1 cellular context compared by ENCODE assay signal in the genomic region with DNA sequence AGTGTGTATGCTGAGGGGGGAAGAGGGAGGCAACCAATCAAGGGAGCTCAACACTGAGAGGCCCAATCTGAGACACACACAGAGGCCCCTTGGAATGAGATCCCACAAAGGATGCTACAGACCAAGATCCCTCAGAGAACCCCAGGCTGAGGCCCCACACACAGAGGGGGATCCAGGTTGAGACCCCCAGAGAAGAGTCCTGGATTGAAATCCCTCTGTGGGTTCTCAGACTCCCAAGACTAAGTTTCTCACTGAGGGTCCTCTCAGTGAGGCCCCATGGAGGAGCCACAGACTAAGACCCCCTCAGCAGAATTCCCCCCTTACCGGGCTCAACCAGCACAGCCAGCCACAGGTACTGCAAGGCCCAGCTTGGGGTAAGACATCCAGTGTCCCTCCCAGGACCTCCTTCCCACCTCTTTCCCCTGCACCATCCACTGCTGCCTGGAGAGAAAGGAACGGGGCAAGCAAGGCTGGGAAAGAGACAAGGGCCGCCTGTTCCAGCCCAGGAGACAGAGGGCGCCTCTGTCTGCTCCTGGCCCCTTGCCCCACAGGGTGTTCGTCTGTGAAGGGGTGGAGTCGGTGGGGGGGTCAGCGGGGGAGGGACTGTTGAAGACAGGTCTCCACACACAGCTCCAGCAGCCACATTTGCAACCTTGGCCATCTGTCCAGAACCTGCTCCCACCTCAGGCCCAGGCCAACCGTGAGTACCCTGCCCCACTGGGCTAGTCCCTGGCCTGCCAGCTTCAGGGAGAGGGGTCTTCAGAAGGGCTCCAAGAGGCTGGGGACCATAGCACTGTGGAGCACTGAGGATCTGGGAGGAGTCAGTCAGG.
A peak's percentile ranks its signal among the peaks of the same experiment; 100 is the strongest.
TF ChIP-seq lines count a peak whose summit lies in the region.

A gene (plus strand): TSS at position 638 of the 830 bp plus-strand sequence. CDS start 2,088 bp downstream, outside the sequence.

TF ChIP-seq in K562, 482 proteins besides CTCF, POLR2A, EP300 and RAD21 (continued from another document and continues in another):
- TF ChIP-seq, protein P1, sequence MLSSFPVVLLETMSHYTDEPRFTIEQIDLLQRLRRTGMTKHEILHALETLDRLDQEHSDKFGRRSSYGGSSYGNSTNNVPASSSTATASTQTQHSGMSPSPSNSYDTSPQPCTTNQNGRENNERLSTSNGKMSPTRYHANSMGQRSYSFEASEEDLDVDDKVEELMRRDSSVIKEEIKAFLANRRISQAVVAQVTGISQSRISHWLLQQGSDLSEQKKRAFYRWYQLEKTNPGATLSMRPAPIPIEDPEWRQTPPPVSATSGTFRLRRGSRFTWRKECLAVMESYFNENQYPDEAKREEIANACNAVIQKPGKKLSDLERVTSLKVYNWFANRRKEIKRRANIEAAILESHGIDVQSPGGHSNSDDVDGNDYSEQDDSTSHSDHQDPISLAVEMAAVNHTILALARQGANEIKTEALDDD (IDR thresholded peaks at IDR 0.05) = no peak
- TF ChIP-seq U2AF2 (optimal IDR thresholded peaks at IDR 0.05; ENCODE audit: low read depth, low read length) (no peak), NFXL1 (CRISPR knock-in tag; IDR thresholded peaks at IDR 0.05) (no peak), RUNX1 (IDR thresholded peaks at IDR 0.05; ENCODE audit: low read depth) (no peak), MYNN (IDR thresholded peaks at IDR 0.05) (0 out of 2 replicates have a peak, but pooled peaks have one; percentile 0), MYNN (CRISPR knock-in tag; IDR thresholded peaks at IDR 0.05) (no peak), ZNF143 (CRISPR knock-in tag; IDR thresholded peaks at IDR 0.05) (no peak), KDM4B (IDR thresholded peaks at IDR 0.05; ENCODE audit: borderline replicate concordance in 2 of 2, low read depth in 1 of 2) (no peak), CBX2 (IDR thresholded peaks at IDR 0.05; ENCODE audit: insufficient read depth, low read length, poor library complexity, severe bottlenecking) (no peak), ZNF239 (CRISPR knock-in tag; IDR thresholded peaks at IDR 0.05) (no peak), FIP1L1 (IDR thresholded peaks at IDR 0.05; ENCODE audit: low read depth, low read length, poor library complexity, severe bottlenecking) (no peak), RBFOX2 (IDR thresholded peaks at IDR 0.05; ENCODE audit: low read depth, low read length) (0 out of 2 replicates have a peak, but pooled peaks have one; percentile 39), XRCC5 (IDR thresholded peaks at IDR 0.05; ENCODE audit: low read depth, low read length) (no peak), ZNF174 (CRISPR knock-in tag; IDR thresholded peaks at IDR 0.05) (no peak), BRD4 (IDR thresholded peaks at IDR 0.05) (no peak), MCM3 (IDR thresholded peaks at IDR 0.05) (no peak), ZNF347 (CRISPR knock-in tag; IDR thresholded peaks at IDR 0.05; ENCODE audit: low read depth) (no peak), RFX7 (CRISPR knock-in tag; IDR thresholded peaks at IDR 0.05) (no peak), STAG1 (CRISPR knock-in tag; IDR thresholded peaks at IDR 0.05; ENCODE audit: borderline replicate concordance) (no peak), FOXJ3 (CRISPR knock-in tag; IDR thresholded peaks at IDR 0.05) (no peak), SMAD1 (IDR thresholded peaks at IDR 0.05; ENCODE audit: low read depth, low read length, partially characterized antibody) (peak; percentile 4), STAT5B (CRISPR knock-in tag; IDR thresholded peaks at IDR 0.05) (no peak), CHD1 (IDR thresholded peaks at IDR 0.05; ENCODE audit: low read length) (no peak), HLTF (IDR thresholded peaks at IDR 0.05) (no peak), EGR1 (conservative IDR thresholded peaks at IDR 0.05) (0 out of 2 replicates have a peak, but pooled peaks have one; percentile 9), CXXC5 (CRISPR knock-in tag; IDR thresholded peaks at IDR 0.05) (no peak), MECOM (CRISPR knock-in tag; IDR thresholded peaks at IDR 0.05) (no peak), MED1 (CRISPR knock-in tag; IDR thresholded peaks at IDR 0.05; ENCODE audit: borderline replicate concordance) (no peak), CAMTA2 (CRISPR knock-in tag; conservative IDR thresholded peaks at IDR 0.05) (no peak), ZNF253 (CRISPR knock-in tag; conservative IDR thresholded peaks at IDR 0.05) (no peak), NR3C1 (CRISPR knock-in tag; IDR thresholded peaks at IDR 0.05) (no peak), ZFP30 (CRISPR knock-in tag; IDR thresholded peaks at IDR 0.05; ENCODE audit: borderline replicate concordance) (no peak), PHB (CRISPR knock-in tag; IDR thresholded peaks at IDR 0.05) (peak; percentile 63; the same call in 1 of the 2 replicates), ZNF197 (CRISPR knock-in tag; IDR thresholded peaks at IDR 0.05; ENCODE audit: low read depth) (no peak), WHSC1 (IDR thresholded peaks at IDR 0.05; ENCODE audit: low read length) (no peak), ETV5 (CRISPR knock-in tag; IDR thresholded peaks at IDR 0.05; ENCODE audit: low read depth) (no peak), BHLHE40 (IDR thresholded peaks at IDR 0.05; ENCODE audit: low read length) (no peak), CREM (IDR thresholded peaks at IDR 0.05; ENCODE audit: low read depth) (peak; percentile 27; the same call in 1 of the 2 replicates), POLR2G (IDR thresholded peaks at IDR 0.05; ENCODE audit: low read depth, low read length) (peak; percentile 50; the same call in 1 of the 2 replicates), IRF2 (CRISPR knock-in tag; IDR thresholded peaks at IDR 0.05) (no peak), JUN (IDR thresholded peaks at IDR 0.05; ENCODE audit: borderline replicate concordance, low read depth, low read length) (no peak), JUN (CRISPR knock-in tag; IDR thresholded peaks at IDR 0.05; ENCODE audit: borderline replicate concordance) (no peak), RBM34 (IDR thresholded peaks at IDR 0.05; ENCODE audit: borderline replicate concordance, insufficient read depth, low read length) (no peak), SNIP1 (IDR thresholded peaks at IDR 0.05; ENCODE audit: low read depth) (no peak), RB1 (IDR thresholded peaks at IDR 0.05; ENCODE audit: low read depth) (no peak), SIX5 (IDR thresholded peaks at IDR 0.05; ENCODE audit: borderline replicate concordance in 1 of 2, insufficient read depth in 1 of 2, low read depth in 1 of 2, low read length in 2 of 2) (no peak), ZNF445 (CRISPR knock-in tag; IDR thresholded peaks at IDR 0.05; ENCODE audit: low read depth) (no peak), ZFX (CRISPR knock-in tag; IDR thresholded peaks at IDR 0.05) (no peak; the same call in 1 of the 2 replicates), SAFB2 (IDR thresholded peaks at IDR 0.05; ENCODE audit: borderline replicate concordance, low read depth, low read length, severe bottlenecking) (no peak)
- TF ChIP-seq, protein P2, sequence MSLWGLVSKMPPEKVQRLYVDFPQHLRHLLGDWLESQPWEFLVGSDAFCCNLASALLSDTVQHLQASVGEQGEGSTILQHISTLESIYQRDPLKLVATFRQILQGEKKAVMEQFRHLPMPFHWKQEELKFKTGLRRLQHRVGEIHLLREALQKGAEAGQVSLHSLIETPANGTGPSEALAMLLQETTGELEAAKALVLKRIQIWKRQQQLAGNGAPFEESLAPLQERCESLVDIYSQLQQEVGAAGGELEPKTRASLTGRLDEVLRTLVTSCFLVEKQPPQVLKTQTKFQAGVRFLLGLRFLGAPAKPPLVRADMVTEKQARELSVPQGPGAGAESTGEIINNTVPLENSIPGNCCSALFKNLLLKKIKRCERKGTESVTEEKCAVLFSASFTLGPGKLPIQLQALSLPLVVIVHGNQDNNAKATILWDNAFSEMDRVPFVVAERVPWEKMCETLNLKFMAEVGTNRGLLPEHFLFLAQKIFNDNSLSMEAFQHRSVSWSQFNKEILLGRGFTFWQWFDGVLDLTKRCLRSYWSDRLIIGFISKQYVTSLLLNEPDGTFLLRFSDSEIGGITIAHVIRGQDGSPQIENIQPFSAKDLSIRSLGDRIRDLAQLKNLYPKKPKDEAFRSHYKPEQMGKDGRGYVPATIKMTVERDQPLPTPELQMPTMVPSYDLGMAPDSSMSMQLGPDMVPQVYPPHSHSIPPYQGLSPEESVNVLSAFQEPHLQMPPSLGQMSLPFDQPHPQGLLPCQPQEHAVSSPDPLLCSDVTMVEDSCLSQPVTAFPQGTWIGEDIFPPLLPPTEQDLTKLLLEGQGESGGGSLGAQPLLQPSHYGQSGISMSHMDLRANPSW (CRISPR knock-in tag; IDR thresholded peaks at IDR 0.05) = no peak
- TF ChIP-seq, protein P3, sequence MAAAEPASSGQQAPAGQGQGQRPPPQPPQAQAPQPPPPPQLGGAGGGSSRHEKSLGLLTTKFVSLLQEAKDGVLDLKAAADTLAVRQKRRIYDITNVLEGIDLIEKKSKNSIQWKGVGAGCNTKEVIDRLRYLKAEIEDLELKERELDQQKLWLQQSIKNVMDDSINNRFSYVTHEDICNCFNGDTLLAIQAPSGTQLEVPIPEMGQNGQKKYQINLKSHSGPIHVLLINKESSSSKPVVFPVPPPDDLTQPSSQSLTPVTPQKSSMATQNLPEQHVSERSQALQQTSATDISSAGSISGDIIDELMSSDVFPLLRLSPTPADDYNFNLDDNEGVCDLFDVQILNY (CRISPR knock-in tag; IDR thresholded peaks at IDR 0.05) = no peak
- TF ChIP-seq, protein P4, sequence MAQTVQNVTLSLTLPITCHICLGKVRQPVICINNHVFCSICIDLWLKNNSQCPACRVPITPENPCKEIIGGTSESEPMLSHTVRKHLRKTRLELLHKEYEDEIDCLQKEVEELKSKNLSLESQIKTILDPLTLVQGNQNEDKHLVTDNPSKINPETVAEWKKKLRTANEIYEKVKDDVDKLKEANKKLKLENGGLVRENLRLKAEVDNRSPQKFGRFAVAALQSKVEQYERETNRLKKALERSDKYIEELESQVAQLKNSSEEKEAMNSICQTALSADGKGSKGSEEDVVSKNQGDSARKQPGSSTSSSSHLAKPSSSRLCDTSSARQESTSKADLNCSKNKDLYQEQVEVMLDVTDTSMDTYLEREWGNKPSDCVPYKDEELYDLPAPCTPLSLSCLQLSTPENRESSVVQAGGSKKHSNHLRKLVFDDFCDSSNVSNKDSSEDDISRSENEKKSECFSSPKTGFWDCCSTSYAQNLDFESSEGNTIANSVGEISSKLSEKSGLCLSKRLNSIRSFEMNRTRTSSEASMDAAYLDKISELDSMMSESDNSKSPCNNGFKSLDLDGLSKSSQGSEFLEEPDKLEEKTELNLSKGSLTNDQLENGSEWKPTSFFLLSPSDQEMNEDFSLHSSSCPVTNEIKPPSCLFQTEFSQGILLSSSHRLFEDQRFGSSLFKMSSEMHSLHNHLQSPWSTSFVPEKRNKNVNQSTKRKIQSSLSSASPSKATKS (CRISPR knock-in tag; IDR thresholded peaks at IDR 0.05) = no peak
- TF ChIP-seq, protein P5, sequence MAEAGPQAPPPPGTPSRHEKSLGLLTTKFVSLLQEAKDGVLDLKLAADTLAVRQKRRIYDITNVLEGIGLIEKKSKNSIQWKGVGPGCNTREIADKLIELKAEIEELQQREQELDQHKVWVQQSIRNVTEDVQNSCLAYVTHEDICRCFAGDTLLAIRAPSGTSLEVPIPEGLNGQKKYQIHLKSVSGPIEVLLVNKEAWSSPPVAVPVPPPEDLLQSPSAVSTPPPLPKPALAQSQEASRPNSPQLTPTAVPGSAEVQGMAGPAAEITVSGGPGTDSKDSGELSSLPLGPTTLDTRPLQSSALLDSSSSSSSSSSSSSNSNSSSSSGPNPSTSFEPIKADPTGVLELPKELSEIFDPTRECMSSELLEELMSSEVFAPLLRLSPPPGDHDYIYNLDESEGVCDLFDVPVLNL (CRISPR knock-in tag; IDR thresholded peaks at IDR 0.05; ENCODE audit: low read depth) = no peak
- TF ChIP-seq, protein P6, sequence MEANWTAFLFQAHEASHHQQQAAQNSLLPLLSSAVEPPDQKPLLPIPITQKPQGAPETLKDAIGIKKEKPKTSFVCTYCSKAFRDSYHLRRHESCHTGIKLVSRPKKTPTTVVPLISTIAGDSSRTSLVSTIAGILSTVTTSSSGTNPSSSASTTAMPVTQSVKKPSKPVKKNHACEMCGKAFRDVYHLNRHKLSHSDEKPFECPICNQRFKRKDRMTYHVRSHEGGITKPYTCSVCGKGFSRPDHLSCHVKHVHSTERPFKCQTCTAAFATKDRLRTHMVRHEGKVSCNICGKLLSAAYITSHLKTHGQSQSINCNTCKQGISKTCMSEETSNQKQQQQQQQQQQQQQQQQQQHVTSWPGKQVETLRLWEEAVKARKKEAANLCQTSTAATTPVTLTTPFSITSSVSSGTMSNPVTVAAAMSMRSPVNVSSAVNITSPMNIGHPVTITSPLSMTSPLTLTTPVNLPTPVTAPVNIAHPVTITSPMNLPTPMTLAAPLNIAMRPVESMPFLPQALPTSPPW (CRISPR knock-in tag; IDR thresholded peaks at IDR 0.05) = peak; percentile 90
- TF ChIP-seq, protein P7, sequence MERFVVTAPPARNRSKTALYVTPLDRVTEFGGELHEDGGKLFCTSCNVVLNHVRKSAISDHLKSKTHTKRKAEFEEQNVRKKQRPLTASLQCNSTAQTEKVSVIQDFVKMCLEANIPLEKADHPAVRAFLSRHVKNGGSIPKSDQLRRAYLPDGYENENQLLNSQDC (CRISPR knock-in tag; IDR thresholded peaks at IDR 0.05) = no peak
- TF ChIP-seq, protein P8, sequence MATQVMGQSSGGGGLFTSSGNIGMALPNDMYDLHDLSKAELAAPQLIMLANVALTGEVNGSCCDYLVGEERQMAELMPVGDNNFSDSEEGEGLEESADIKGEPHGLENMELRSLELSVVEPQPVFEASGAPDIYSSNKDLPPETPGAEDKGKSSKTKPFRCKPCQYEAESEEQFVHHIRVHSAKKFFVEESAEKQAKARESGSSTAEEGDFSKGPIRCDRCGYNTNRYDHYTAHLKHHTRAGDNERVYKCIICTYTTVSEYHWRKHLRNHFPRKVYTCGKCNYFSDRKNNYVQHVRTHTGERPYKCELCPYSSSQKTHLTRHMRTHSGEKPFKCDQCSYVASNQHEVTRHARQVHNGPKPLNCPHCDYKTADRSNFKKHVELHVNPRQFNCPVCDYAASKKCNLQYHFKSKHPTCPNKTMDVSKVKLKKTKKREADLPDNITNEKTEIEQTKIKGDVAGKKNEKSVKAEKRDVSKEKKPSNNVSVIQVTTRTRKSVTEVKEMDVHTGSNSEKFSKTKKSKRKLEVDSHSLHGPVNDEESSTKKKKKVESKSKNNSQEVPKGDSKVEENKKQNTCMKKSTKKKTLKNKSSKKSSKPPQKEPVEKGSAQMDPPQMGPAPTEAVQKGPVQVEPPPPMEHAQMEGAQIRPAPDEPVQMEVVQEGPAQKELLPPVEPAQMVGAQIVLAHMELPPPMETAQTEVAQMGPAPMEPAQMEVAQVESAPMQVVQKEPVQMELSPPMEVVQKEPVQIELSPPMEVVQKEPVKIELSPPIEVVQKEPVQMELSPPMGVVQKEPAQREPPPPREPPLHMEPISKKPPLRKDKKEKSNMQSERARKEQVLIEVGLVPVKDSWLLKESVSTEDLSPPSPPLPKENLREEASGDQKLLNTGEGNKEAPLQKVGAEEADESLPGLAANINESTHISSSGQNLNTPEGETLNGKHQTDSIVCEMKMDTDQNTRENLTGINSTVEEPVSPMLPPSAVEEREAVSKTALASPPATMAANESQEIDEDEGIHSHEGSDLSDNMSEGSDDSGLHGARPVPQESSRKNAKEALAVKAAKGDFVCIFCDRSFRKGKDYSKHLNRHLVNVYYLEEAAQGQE (CRISPR knock-in tag; IDR thresholded peaks at IDR 0.05; ENCODE audit: low read depth) = no peak
